ENCODE assay signal across 26 cellular contexts in genomic region chr10:60953420-60953819, GRCh38. TPM values are rescaled to one million over a fixed set of nuclear protein-coding genes. Genes with fewer than 3 reads are reported as not detected.
"Had no signal": no experiment of that assay in that cellular context is flagged by ENCODE, and none has a peak within 500 bp of the region (broad histone marks: within the 10 kb centered on the region; RNA-seq: fewer than 3 reads in every experiment).

No MANE protein-coding gene starts in this region.

- H3K9me3 ChIP-seq: esophagus squamous epithelium, heart right ventricle, lower lobe of right lung, right lobe of liver, stomach, thyroid gland had no signal

- DNase-seq: effector memory CD4-positive, alpha-beta T cell; erythroblast; esophagus squamous epithelium; foreskin melanocyte; glutamatergic neuron; heart right ventricle; hypothalamus; immature natural killer cell; islet precursor cell; kidney glomerular epithelial cell; left colon; left ventricle myocardium superior; lower lobe of right lung; midbrain; naive thymus-derived CD4-positive, alpha-beta T cell; right lobe of liver; stimulated activated CD4-positive, alpha-beta T cell treated with anti-CD3 and anti-CD28 coated beads, Interleukin-2, amount 100 ng/mL, for 24 hours; stimulated activated CD4-positive, alpha-beta T cell treated with anti-CD3 and anti-CD28 coated beads, Interleukin-4, amount 100 ng/mL, for 24 hours; stimulated activated naive CD4-positive, alpha-beta T cell treated with Interleukin-2 at 50 U/mL for 16 hours; stomach; thyroid gland; trophoblast cell had no signal

- H3K4me1 ChIP-seq: esophagus squamous epithelium, lower lobe of right lung, neural progenitor cell, parathyroid adenoma, right lobe of liver, thyroid gland had no signal

- H3K36me3 ChIP-seq: esophagus squamous epithelium, heart right ventricle, lower lobe of right lung, neural progenitor cell, right lobe of liver, stomach, thyroid gland had no signal

- H3K9ac ChIP-seq: neural progenitor cell, parathyroid adenoma had no signal

- H2AFZ ChIP-seq: neural progenitor cell, parathyroid adenoma had no signal

- ATAC-seq: heart right ventricle; left ventricle myocardium superior; lower lobe of right lung; naive thymus-derived CD4-positive, alpha-beta T cell; stimulated activated effector memory CD8-positive, alpha-beta T cell treated with anti-CD3 and anti-CD28 coated beads, Interleukin-12 subunit alpha, Interleukin-12 subunit beta, amount 100 ng/mL, for 72 hours had no signal

- H3K4me3 ChIP-seq: coronary artery, esophagus squamous epithelium, heart right ventricle, lower lobe of right lung, neural progenitor cell, right lobe of liver, stomach, thyroid gland had no signal

- H3K27me3 ChIP-seq: esophagus squamous epithelium, heart right ventricle, neural progenitor cell, right lobe of liver, stomach, thyroid gland had no signal

- H3K27ac ChIP-seq: coronary artery, esophagus squamous epithelium, heart right ventricle, lower lobe of right lung, neural progenitor cell, parathyroid adenoma, right lobe of liver, thyroid gland had no signal

- H3K4me2 ChIP-seq: neural progenitor cell had no signal

RNA-seq across cellular contexts. Expression of gene RHOBTB1, which starts 9.4 kb away (rescaled TPM):
- polyA plus RNA-seq: naive thymus-derived CD4-positive, alpha-beta T cell had no signal
